ENCODE assay signal across 8 cellular contexts in the genomic region with DNA sequence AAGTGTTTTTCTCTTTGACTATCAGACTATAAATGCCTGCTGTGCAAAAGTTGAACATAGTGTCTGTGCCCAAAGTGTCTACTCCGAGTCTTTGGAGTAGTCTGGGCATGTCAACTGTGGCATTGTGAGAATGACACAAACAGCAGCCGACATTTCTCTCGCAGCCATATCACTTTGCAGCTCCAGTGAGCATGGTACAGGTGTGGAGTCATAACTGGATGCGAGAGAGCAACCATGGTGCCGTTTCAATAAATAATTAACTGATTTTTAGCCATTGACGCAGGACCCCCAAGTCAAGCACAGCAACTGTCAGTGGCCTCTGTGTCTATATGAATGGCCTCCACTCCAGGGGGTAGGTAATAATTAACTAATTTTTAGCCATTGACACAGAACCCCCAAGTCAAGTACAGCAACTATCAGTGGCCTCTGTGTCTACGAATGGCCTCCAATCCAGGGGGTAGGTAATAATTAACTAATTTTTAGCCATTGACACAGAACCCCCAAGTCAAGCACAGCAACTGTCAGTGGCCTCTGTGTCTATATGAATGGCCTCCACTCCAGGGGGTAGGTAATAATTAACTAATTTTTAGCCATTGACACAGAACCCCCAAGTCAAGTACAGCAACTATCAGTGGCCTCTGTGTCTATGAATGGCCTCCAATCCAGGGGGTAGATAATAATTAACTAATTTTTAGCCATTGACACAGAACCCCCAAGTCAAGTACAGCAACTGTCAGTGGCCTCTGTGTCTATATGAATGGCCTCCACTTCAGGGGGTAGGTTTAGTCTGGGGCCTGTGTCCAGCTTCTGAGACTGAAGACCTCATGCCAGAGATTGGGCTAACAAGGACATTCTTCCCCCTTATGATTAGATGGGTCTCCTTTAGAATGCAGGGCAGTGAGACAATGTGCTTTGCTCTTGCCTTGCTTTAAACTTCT.
DNase-seq lines count a peak whose midpoint lies in the region; ATAC-seq, FAIRE-seq and TF ChIP-seq lines count a peak whose summit lies in the region.
"Not testable (repeated sequence)": the region's sequence is repeated elsewhere in the genome, so short reads cannot be mapped to it uniquely, and the experiment has no call there.

No MANE protein-coding gene starts in this region.

- not testable (repeated sequence) for TF ChIP-seq CTCF in kidney (IDR thresholded peaks at IDR 0.05; ENCODE audit: borderline replicate concordance, extremely low read depth, insufficient read depth)

- peak overlapping the region; percentile 34 to 47 for H3K27ac ChIP-seq in kidney (ENCODE audit: low read depth in 2 of 2, low read length in 2 of 2)

- H3K36me3 ChIP-seq in kidney (ENCODE audit: control insufficient read depth in 1 of 2, insufficient read depth in 2 of 2, low read length in 2 of 2), result not testable (repeated sequence)

- intact Hi-C loops in kidney (cut with DNase I), result loop anchor here (10.0 kb wide), 1 partner anchor 1258 kb away; no protein-coding TSS in a partner anchor

- not testable (repeated sequence) for H3K4me1 ChIP-seq in kidney (ENCODE audit: control insufficient read depth in 1 of 2, insufficient read depth in 1 of 2, low read depth in 1 of 2, low read length in 2 of 2)

- DNase-seq in COLO668 (lab: John Stamatoyannopoulos, UW; ENCODE audit: unreplicated experiment), result peak; percentile 83
- DNase-seq in kidney, result not testable (repeated sequence)

- peak; percentile 60 for FAIRE-seq in kidney (lab: Jason Lieb, UNC)

- H3K4me3 ChIP-seq in kidney (ENCODE audit: low read length in 2 of 2), result not testable (repeated sequence)

- peak; percentile 73 for ATAC-seq in GM18858 (IDR thresholded peaks at IDR 0.05; ENCODE audit: unreplicated experiment)
- ATAC-seq in GM19328 (IDR thresholded peaks at IDR 0.05; ENCODE audit: unreplicated experiment), result peak; percentile 70
- peak; percentile 84 for ATAC-seq in GM21529 (IDR thresholded peaks at IDR 0.05; ENCODE audit: unreplicated experiment)
- peak; percentile 79 for ATAC-seq in HG02763 (IDR thresholded peaks at IDR 0.05; ENCODE audit: unreplicated experiment)
- ATAC-seq in HG03097 (IDR thresholded peaks at IDR 0.05; ENCODE audit: low FRiP score, unreplicated experiment), result peak; percentile 88
- peak; percentile 88 for ATAC-seq in HG03520 (IDR thresholded peaks at IDR 0.05; ENCODE audit: unreplicated experiment)

- H3K9ac ChIP-seq in kidney (ENCODE audit: low read length in 2 of 2), result not testable (repeated sequence)

- not testable (repeated sequence) for H3K9me3 ChIP-seq in kidney (ENCODE audit: control insufficient read depth in 1 of 2, low read length in 2 of 2)
